8 cellular contexts compared by ENCODE assay signal in genomic region chr12:121400332-121401139, GRCh38. TPM values are rescaled to one million over a fixed set of nuclear protein-coding genes. Genes with fewer than 3 reads are reported as not detected.
DNase-seq lines count a peak whose midpoint lies in the region; ATAC-seq and TF ChIP-seq lines count a peak whose summit lies in the region.

No MANE protein-coding gene starts in this region.

- no peaks in the 10 kb centered on the region for H3K27me3 ChIP-seq in OCI-LY1 (ENCODE audit: insufficient read depth, low read length)
- no peaks in the 10 kb centered on the region for H3K27me3 ChIP-seq in neuronal stem cell (ENCODE audit: control insufficient read depth in 3 of 3, insufficient read depth in 3 of 3, low read depth in 1 of 3, low read length in 3 of 3)

- H3K9me3 Mint-ChIP-seq in activated T-helper 1 cell treated with anti-CD3 and anti-CD28 coated beads, Interleukin-12 subunit alpha, Interleukin-12 subunit beta, Interleukin-2, Interleukin-4 antibody, amounts not matched to agents 30 ng/mL and 10 ng/mL and 1 ng/mL, durations not matched to agents 14 hours and 24 hours and 36 hours = no peaks in the 10 kb centered on the region

- no peak overlapping the region for H3K4ac ChIP-seq in neuronal stem cell (ENCODE audit: low read length)

- H3K27ac Mint-ChIP-seq in activated T-helper 1 cell treated with anti-CD3 and anti-CD28 coated beads, Interleukin-12 subunit alpha, Interleukin-12 subunit beta, Interleukin-2, Interleukin-4 antibody, amounts not matched to agents 30 ng/mL and 10 ng/mL and 1 ng/mL, durations not matched to agents 14 hours and 24 hours and 36 hours = peak overlapping the region; percentile 94

- H3K9me3 ChIP-seq in OCI-LY1 (ENCODE audit: low read length) (no peaks in the 10 kb centered on the region), neuronal stem cell (replicated peaks in 1 of 2; ENCODE audit: control insufficient read depth in 2 of 2, insufficient read depth in 1 of 2, low read depth in 1 of 2, low read length in 2 of 2) (no peaks in the 10 kb centered on the region)

- peak; percentile 32 for ATAC-seq in GM19035 (IDR thresholded peaks at IDR 0.05; ENCODE audit: unreplicated experiment)
- peak; percentile 48 for ATAC-seq in HG03175 (IDR thresholded peaks at IDR 0.05; ENCODE audit: unreplicated experiment)

- H3K14ac ChIP-seq in neuronal stem cell (ENCODE audit: low read length) = peak overlapping the region; percentile 97

- peak overlapping the region; percentile 92 for H3K4me3 Mint-ChIP-seq in activated T-helper 1 cell treated with anti-CD3 and anti-CD28 coated beads, Interleukin-12 subunit alpha, Interleukin-12 subunit beta, Interleukin-2, Interleukin-4 antibody, amounts not matched to agents 30 ng/mL and 10 ng/mL and 1 ng/mL, durations not matched to agents 14 hours and 24 hours and 36 hours

- H4K20me1 ChIP-seq in OCI-LY1 (ENCODE audit: insufficient read depth, low read length) = no peaks in the 10 kb centered on the region

- peaks cover 31% of the 10 kb centered on the region for H3K4me1 Mint-ChIP-seq in activated T-helper 1 cell treated with anti-CD3 and anti-CD28 coated beads, Interleukin-12 subunit alpha, Interleukin-12 subunit beta, Interleukin-2, Interleukin-4 antibody, amounts not matched to agents 30 ng/mL and 10 ng/mL and 1 ng/mL, durations not matched to agents 14 hours and 24 hours and 36 hours (ENCODE audit: low read depth)

- H2BK15ac ChIP-seq in neuronal stem cell (ENCODE audit: low read length) = no peak overlapping the region

- H3K79me2 ChIP-seq in OCI-LY1 (ENCODE audit: insufficient read depth, low read length) = peaks cover 35% of the 10 kb centered on the region

- TF ChIP-seq CTCF in OCI-LY1 (IDR thresholded peaks at IDR 0.05; ENCODE audit: low read length) (no peak), foreskin fibroblast (IDR thresholded peaks at IDR 0.05; ENCODE audit: low read depth, low read length) (no peak)

- H3K36me3 ChIP-seq in OCI-LY1 (ENCODE audit: insufficient read depth, low read length) (peaks cover 29% of the 10 kb centered on the region), neuronal stem cell (replicated peaks in 1 of 2; ENCODE audit: control insufficient read depth in 2 of 2, insufficient read depth in 2 of 2, low read length in 2 of 2) (peaks cover 0 to 30% of the 10 kb centered on the region in 2 donors)

- peak overlapping the region; percentile 72 for H2BK120ac ChIP-seq in neuronal stem cell (ENCODE audit: low read depth, low read length)

- H2AK5ac ChIP-seq in neuronal stem cell (ENCODE audit: low read depth, low read length) = peak overlapping the region; percentile 46

- peak overlapping the region; percentile 90 for H2BK5ac ChIP-seq in neuronal stem cell (ENCODE audit: low read length)

- WGBS in neuronal stem cell (ENCODE audit: extremely low coverage in 2 of 2, insufficient read length in 2 of 2, insufficient replicate concordance in 1 of 2), 2 donors = no CpG with 5 or more reads among the region's 48 CpGs

- DNase-seq in Ammon's horn (ENCODE audit: low spot score) = peak; percentile 25
- DNase-seq in activated T-helper 1 cell treated with anti-CD3 and anti-CD28 coated beads, Interleukin-12 subunit alpha, Interleukin-12 subunit beta, Interleukin-2, Interleukin-4 antibody, amounts not matched to agents 30 ng/mL and 10 ng/mL and 1 ng/mL, durations not matched to agents 14 hours and 24 hours and 36 hours (ENCODE audit: low spot score) = peak; percentile 59
- peak; percentile 24 to 63 for DNase-seq in foreskin fibroblast
- peak; percentile 27 for DNase-seq in neuronal stem cell (ENCODE audit: low spot score)

- H3K4me3 ChIP-seq in OCI-LY1 (ENCODE audit: low read depth, low read length, poor library complexity, severe bottlenecking) (peak overlapping the region; percentile 96), foreskin fibroblast (ENCODE audit: low read depth in 1 of 2, low read length in 2 of 2) (peak overlapping the region; percentile 69 to 92), neuronal stem cell (ENCODE audit: low read length in 2 of 2) (peak overlapping the region; percentile 91 to 96)

- no peaks in the 10 kb centered on the region for H3F3A ChIP-seq in OCI-LY1 (ENCODE audit: insufficient read depth, low read length)

- H3K4me1 ChIP-seq in OCI-LY1 (ENCODE audit: insufficient read depth, low read length, severe bottlenecking) = peaks cover 33% of the 10 kb centered on the region
- peaks cover 0 to 8% of the 10 kb centered on the region in 2 donors for H3K4me1 ChIP-seq in neuronal stem cell (ENCODE audit: control insufficient read depth in 2 of 2, insufficient read depth in 1 of 2, low read depth in 1 of 2, low read length in 2 of 2)

- H3K4me2 ChIP-seq in OCI-LY1 (ENCODE audit: low read length) (peak overlapping the region; percentile 98), neuronal stem cell (ENCODE audit: insufficient read depth, low read length, poor library complexity, severe bottlenecking) (peak overlapping the region; percentile 91)

- H3K23ac ChIP-seq in neuronal stem cell (ENCODE audit: low read depth, low read length, poor library complexity) = peak overlapping the region; percentile 97

- H3K79me1 ChIP-seq in neuronal stem cell (ENCODE audit: low read depth, low read length) = no peaks in the 10 kb centered on the region

- intact Hi-C loops in activated T-helper 1 cell treated with anti-CD3 and anti-CD28 coated beads, Interleukin-12 subunit alpha, Interleukin-12 subunit beta, Interleukin-2, Interleukin-4 antibody, amounts not matched to agents 30 ng/mL and 10 ng/mL and 1 ng/mL, durations not matched to agents 14 hours and 24 hours and 36 hours (cut with micrococcal nuclease) = loop anchor here (1.0 to 10.0 kb wide), 9 partner anchors 9 to 826 kb away; partner anchors contain the start of genes ANAPC5, CAMKK2, DIABLO and SETD1B

- H4K8ac ChIP-seq in neuronal stem cell (ENCODE audit: low read depth, low read length) = no peak overlapping the region

- peak overlapping the region; percentile 90 for H3K9ac ChIP-seq in OCI-LY1 (ENCODE audit: low read length)
- peak overlapping the region; percentile 94 for H3K9ac ChIP-seq in neuronal stem cell (ENCODE audit: low read depth, low read length, poor library complexity)

- peak overlapping the region; percentile 98 for H3K18ac ChIP-seq in neuronal stem cell (ENCODE audit: low read length)

- H3K36me3 Mint-ChIP-seq in activated T-helper 1 cell treated with anti-CD3 and anti-CD28 coated beads, Interleukin-12 subunit alpha, Interleukin-12 subunit beta, Interleukin-2, Interleukin-4 antibody, amounts not matched to agents 30 ng/mL and 10 ng/mL and 1 ng/mL, durations not matched to agents 14 hours and 24 hours and 36 hours (ENCODE audit: low read depth) = peaks cover 20% of the 10 kb centered on the region

- no peaks in the 10 kb centered on the region for H3K9me2 ChIP-seq in OCI-LY1 (ENCODE audit: low read depth, low read length)

- H3K27me3 Mint-ChIP-seq in activated T-helper 1 cell treated with anti-CD3 and anti-CD28 coated beads, Interleukin-12 subunit alpha, Interleukin-12 subunit beta, Interleukin-2, Interleukin-4 antibody, amounts not matched to agents 30 ng/mL and 10 ng/mL and 1 ng/mL, durations not matched to agents 14 hours and 24 hours and 36 hours (ENCODE audit: insufficient read depth) = no peaks in the 10 kb centered on the region

- peak overlapping the region; percentile 39 for H3K27ac ChIP-seq in OCI-LY1 (ENCODE audit: low read depth, low read length, poor library complexity, severe bottlenecking)
- H3K27ac ChIP-seq in neuronal stem cell (replicated peaks; ENCODE audit: low read length) = peak overlapping the region; percentile 79
- H3K27ac ChIP-seq in temporal lobe (ENCODE audit: low read depth, low read length) = peak overlapping the region; percentile 17

- H2AFZ ChIP-seq in OCI-LY1 (ENCODE audit: low read length) (no peak overlapping the region), neuronal stem cell (ENCODE audit: low read length) (peak overlapping the region; percentile 88)

- H2BK12ac ChIP-seq in neuronal stem cell (ENCODE audit: low read length) = no peak overlapping the region

- H4K91ac ChIP-seq in neuronal stem cell (ENCODE audit: low read depth, low read length, poor library complexity) = no peak overlapping the region

RNA-seq across cellular contexts. Expression of gene RNF34, which starts 0.6 kb away (rescaled TPM):
- total RNA-seq in activated T-helper 1 cell treated with anti-CD3 and anti-CD28 coated beads, Interleukin-12 subunit alpha, Interleukin-12 subunit beta, Interleukin-2, Interleukin-4 antibody, amounts not matched to agents 30 ng/mL and 10 ng/mL and 1 ng/mL, durations not matched to agents 14 hours and 24 hours and 36 hours = 80.6 and 83.7 TPM in 2 replicates
- 33.5 TPM for polyA plus RNA-seq in neuronal stem cell (2013, experiment 1 of 2)
- 34.8 TPM for polyA plus RNA-seq in neuronal stem cell (2013, experiment 2 of 2)
- total RNA-seq in temporal lobe = 48.7 TPM

RNA-seq across cellular contexts. Expression of gene ANAPC5, which starts 48.3 kb away (rescaled TPM):
- total RNA-seq in activated T-helper 1 cell treated with anti-CD3 and anti-CD28 coated beads, Interleukin-12 subunit alpha, Interleukin-12 subunit beta, Interleukin-2, Interleukin-4 antibody, amounts not matched to agents 30 ng/mL and 10 ng/mL and 1 ng/mL, durations not matched to agents 14 hours and 24 hours and 36 hours = 139 and 144 TPM in 2 replicates
- polyA plus RNA-seq in neuronal stem cell (2013, experiment 1 of 2) = 108 TPM
- polyA plus RNA-seq in neuronal stem cell (2013, experiment 2 of 2) = 107 TPM
- 99.1 TPM for total RNA-seq in temporal lobe

Comparison
In these comparisons a context has a peak if more than half of its experiments do, and no peak if none do; other contexts are left out.
1. Peak in every context shown above with its lines: DNase-seq, ATAC-seq, H3K4me3 ChIP-seq and H3K27ac ChIP-seq.
2. H3K27ac ChIP-seq: peak in every context shown above with its lines; median percentile 79 in neuronal stem cell; 39 in OCI-LY1; 17 in temporal lobe.